27 cellular contexts compared by ENCODE assay signal in genomic region chr3:108497271-108497670, GRCh38.
"Had no signal": no experiment of that assay in that cellular context is flagged by ENCODE, and none has a peak within 500 bp of the region (broad histone marks: within the 10 kb centered on the region; RNA-seq: fewer than 3 reads in every experiment).

No MANE protein-coding gene starts in this region.

- H3K4me3 ChIP-seq: stomach, suprapubic skin, testis, thoracic aorta, thyroid gland, tibial artery, tibial nerve, transverse colon, upper lobe of left lung, upper lobe of right lung, uterus, vagina had no signal

- H3K9me3 ChIP-seq: stomach, suprapubic skin, testis, thoracic aorta, thyroid gland, tibial artery, tibial nerve, transverse colon, upper lobe of left lung, upper lobe of right lung, uterus, vagina had no signal

- FAIRE-seq: urothelium cell line had no signal

- H3K27ac ChIP-seq: stomach, suprapubic skin, testis, thoracic aorta, thyroid gland, tibial artery, tibial nerve, transverse colon, upper lobe of left lung, upper lobe of right lung, uterus, vagina had no signal

- DNase-seq: stimulated activated CD4-positive, alpha-beta T cell treated with anti-CD3 and anti-CD28 coated beads, Interleukin-2, amount 100 ng/mL, for 48 hours; stimulated activated CD4-positive, alpha-beta T cell treated with anti-CD3 and anti-CD28 coated beads, Interleukin-4, amount 100 ng/mL, for 1 hour; stimulated activated CD4-positive, alpha-beta T cell treated with anti-CD3 and anti-CD28 coated beads, Interleukin-4, amount 100 ng/mL, for 24 hours; stimulated activated CD4-positive, alpha-beta T cell treated with anti-CD3 and anti-CD28 coated beads, Interleukin-4, amount 100 ng/mL, for 4 hours; stimulated activated CD8-positive, alpha-beta memory T cell treated with anti-CD3 and anti-CD28 coated beads, Interleukin-4, amount 100 ng/mL, for 48 hours; stimulated activated naive B cell treated with anti-CD40 and anti-IgM and Interleukin-4, amounts not matched to agents 10 μg/mL and 1 μg/mL and 100 μg/mL, for 72 hours; stimulated activated naive CD4-positive, alpha-beta T cell; stimulated activated naive CD4-positive, alpha-beta T cell treated with Interleukin-2 at 50 U/mL for 16 hours; stimulated activated naive CD8-positive, alpha-beta T cell treated with anti-CD3 and anti-CD28 coated beads, Interleukin-15, amount 100 ng/mL, for 72 hours; stimulated activated naive CD8-positive, alpha-beta T cell treated with anti-CD3 and anti-CD28 coated beads, Interleukin-15, Interleukin-2, amounts not matched to agents 100 U/mL and 50 U/mL, for 24 hours; stomach; substantia nigra; testis; thyroid gland; tibial artery; transverse colon; trophoblast cell; upper lobe of right lung; uterus had no signal

- H3K4me1 ChIP-seq: stomach, suprapubic skin, testis, thyroid gland, transverse colon, upper lobe of left lung, upper lobe of right lung, uterus, vagina had no signal

- ATAC-seq: stimulated activated effector memory CD8-positive, alpha-beta T cell treated with anti-CD3 and anti-CD28 coated beads, Interleukin-12 subunit alpha, Interleukin-12 subunit beta, amount 100 ng/mL, for 72 hours; stimulated activated memory B cell treated with anti-CD40 and anti-IgM and Interleukin-4, amounts not matched to agents 10 μg/mL and 1 μg/mL and 100 μg/mL, for 72 hours; stimulated activated naive B cell treated with anti-CD40 and anti-IgM and Interleukin-4, amounts not matched to agents 10 μg/mL and 1 μg/mL and 100 μg/mL, for 72 hours; stimulated activated naive CD8-positive, alpha-beta T cell treated with anti-CD3 and anti-CD28 coated beads, Interleukin-15, amount 100 ng/mL, for 72 hours; stimulated activated naive CD8-positive, alpha-beta T cell treated with anti-CD3 and anti-CD28 coated beads, Interleukin-15, Interleukin-2, amounts not matched to agents 100 U/mL and 50 U/mL, for 24 hours; upper lobe of right lung had no signal
